In the genomic region with DNA sequence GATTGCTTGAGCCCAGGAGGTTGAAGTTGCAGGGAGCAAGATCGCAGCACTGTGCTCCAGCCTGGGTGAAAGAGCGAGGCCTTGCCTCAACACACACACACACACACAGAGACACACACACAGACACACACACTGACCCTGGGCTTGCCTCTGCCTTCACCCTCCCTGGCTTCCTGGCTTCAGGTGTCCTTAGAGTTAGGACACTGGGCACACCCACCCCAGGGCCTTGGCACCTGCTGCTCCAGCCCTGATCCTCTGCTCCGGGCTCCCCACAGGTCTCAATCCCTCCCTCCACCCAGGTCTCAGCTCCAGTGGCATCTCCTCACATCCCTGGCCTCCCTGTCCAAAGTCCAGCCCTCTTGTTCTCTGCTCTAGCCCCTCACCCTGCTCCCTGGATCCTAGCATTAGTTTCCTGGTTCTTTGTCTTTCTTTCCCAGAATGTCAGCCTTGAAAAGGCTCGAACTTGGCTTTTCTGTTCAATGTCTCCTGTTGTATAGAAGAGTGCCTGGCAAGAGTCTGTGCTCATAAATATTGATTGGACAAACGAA, we compare ENCODE assay signal across 19 cellular contexts.
A peak's percentile ranks its signal among the peaks of the same experiment; 100 is the strongest.
DNase-seq lines count a peak whose midpoint lies in the region; ATAC-seq and TF ChIP-seq lines count a peak whose summit lies in the region.
"Had no signal": no experiment of that assay in that cellular context is flagged by ENCODE, and none has a peak within 500 bp of the region (broad histone marks: within the 10 kb centered on the region; RNA-seq: fewer than 3 reads in every experiment).

No MANE protein-coding gene starts in this region.

- no peak overlapping the region for H2BK120ac ChIP-seq in trophoblast cell (ENCODE audit: insufficient read depth, low read length, poor library complexity)

- TF ChIP-seq CTCF in brain (conservative IDR thresholded peaks at IDR 0.05) (no peak), tibial nerve (IDR thresholded peaks at IDR 0.05) (no peak)

- no peak overlapping the region for H3K23ac ChIP-seq in trophoblast cell (ENCODE audit: low read length)

- peaks cover 10 to 13% of the 10 kb centered on the region in 2 experiments for H3K4me1 ChIP-seq in trophoblast cell (ENCODE audit: control insufficient read depth in 1 of 2, insufficient read depth in 2 of 2, low read length in 2 of 2)
- H3K4me1 ChIP-seq in tibial nerve = peaks cover 0 to 47% (median 12%) of the 10 kb centered on the region in 4 donors

- no peak overlapping the region for H3K27ac ChIP-seq in trophoblast cell (ENCODE audit: low read depth, low read length)
- no peak overlapping the region for H3K27ac ChIP-seq in tibial nerve
- H3K27ac ChIP-seq: left lung had no signal

- H3K27me3 ChIP-seq in H7 (ENCODE audit: control insufficient read depth, insufficient read depth, low read length) (no peaks in the 10 kb centered on the region), trophoblast cell (ENCODE audit: insufficient read depth, low read length) (no peaks in the 10 kb centered on the region), tibial nerve (no peaks in the 10 kb centered on the region)
- H3K27me3 ChIP-seq: esophagus squamous epithelium, left lung, vagina had no signal

- no peak overlapping the region for H4K8ac ChIP-seq in trophoblast cell (ENCODE audit: low read depth, low read length)

- ATAC-seq in left colon (peak; percentile 14), HG03159 (IDR thresholded peaks at IDR 0.05; ENCODE audit: unreplicated experiment) (no peak)
- ATAC-seq: stimulated activated naive CD8-positive, alpha-beta T cell treated with anti-CD3 and anti-CD28 coated beads, Interleukin-15, Interleukin-2, amounts not matched to agents 100 U/mL and 50 U/mL, for 24 hours had no signal

- TF ChIP-seq POLR2A in tibial nerve (IDR thresholded peaks at IDR 0.05) = no peak

- no peaks in the 10 kb centered on the region for H3K27me3 Mint-ChIP-seq in brain
- H3K27me3 Mint-ChIP-seq: activated T-cell treated with anti-CD3 and anti-CD28 coated beads, Interleukin-2, amount 50 U/mL, for 24 hours had no signal

- H2AK5ac ChIP-seq in trophoblast cell (ENCODE audit: low read length) = peak overlapping the region; percentile 49

- H3K4me3 ChIP-seq in H7 (ENCODE audit: insufficient read depth, low read depth, low read length) (no peak overlapping the region), trophoblast cell (ENCODE audit: low read depth, low read length) (no peak overlapping the region), tibial nerve (no peak overlapping the region)
- H3K4me3 ChIP-seq: esophagus squamous epithelium, left lung, vagina had no signal

- DNase-seq in H7 (peak; percentile 22), left colon (no peak), trophoblast cell (no peak), T-helper 9 cell (no peak), T-helper 1 cell (no peak), tibial nerve (ENCODE audit: low spot score in 2 of 2) (no peak)
- DNase-seq: activated CD4-positive, alpha-beta T cell treated with anti-CD3 and anti-CD28 coated beads, Interleukin-2, amount 10 ng/mL, durations not matched to agents 24 days and 14 days; activated T-cell treated with anti-CD3 and anti-CD28 coated beads, Interleukin-2, amount 50 U/mL, for 24 hours; esophagus squamous epithelium; hippocampal formation; KBM-7; NCI-H1092 treated with DMSO at 0.1 percent for 48 hours; NCI-H2171; stimulated activated naive CD8-positive, alpha-beta T cell treated with anti-CD3 and anti-CD28 coated beads, Interleukin-15, Interleukin-2, amounts not matched to agents 100 U/mL and 50 U/mL, for 24 hours had no signal

- peaks cover 88% of the 10 kb centered on the region for H3K4me1 Mint-ChIP-seq in brain

- H3K36me3 ChIP-seq in H7 (replicated peaks; ENCODE audit: control insufficient read depth, insufficient read depth, low read length) = no peaks in the 10 kb centered on the region
- no peaks in the 10 kb centered on the region for H3K36me3 ChIP-seq in trophoblast cell (ENCODE audit: control insufficient read depth in 1 of 2, insufficient read depth in 2 of 2, low read length in 2 of 2)
- no peaks in the 10 kb centered on the region for H3K36me3 ChIP-seq in tibial nerve
- H3K36me3 ChIP-seq: esophagus squamous epithelium, left lung, vagina had no signal

- peaks cover 11% of the 10 kb centered on the region for H3K79me1 ChIP-seq in trophoblast cell (ENCODE audit: low read length)

- H2BK12ac ChIP-seq in trophoblast cell (ENCODE audit: low read length) = peak overlapping the region; percentile 52

- peak overlapping the region; percentile 63 to 97 (median 94) for H3K27ac Mint-ChIP-seq in brain
- H3K27ac Mint-ChIP-seq: activated CD4-positive, alpha-beta T cell treated with anti-CD3 and anti-CD28 coated beads, Interleukin-2, amount 10 ng/mL, durations not matched to agents 24 days and 14 days; activated T-cell treated with anti-CD3 and anti-CD28 coated beads, Interleukin-2, amount 50 U/mL, for 24 hours; dendritic cell treated with granulocyte-macrophage colony-stimulating factor and Interleukin-4, amounts not matched to agents 40 ng/mL and 50 ng/mL, for 4 days had no signal

- H3K79me2 ChIP-seq in trophoblast cell (ENCODE audit: control insufficient read depth, insufficient read depth, low read length, poor library complexity) = peaks cover 2% of the 10 kb centered on the region

- no peak overlapping the region for H4K12ac ChIP-seq in trophoblast cell (ENCODE audit: low read depth, low read length)

- H3K36me3 Mint-ChIP-seq in brain = peaks cover 6% of the 10 kb centered on the region

- no peak overlapping the region for H3K9ac ChIP-seq in trophoblast cell (ENCODE audit: low read length)

- no peak overlapping the region for H3K4me2 ChIP-seq in trophoblast cell (ENCODE audit: low read length)

- peak overlapping the region in 3 of 5 experiments; percentile 4 to 36 (median 15) for H3K4me3 Mint-ChIP-seq in brain
- H3K4me3 Mint-ChIP-seq: activated CD4-positive, alpha-beta T cell treated with anti-CD3 and anti-CD28 coated beads, Interleukin-2, amount 10 ng/mL, durations not matched to agents 24 days and 14 days; activated T-cell treated with anti-CD3 and anti-CD28 coated beads, Interleukin-2, amount 50 U/mL, for 24 hours; dendritic cell treated with granulocyte-macrophage colony-stimulating factor and Interleukin-4, amounts not matched to agents 40 ng/mL and 50 ng/mL, for 4 days had no signal

- peak overlapping the region; percentile 14 for H3K18ac ChIP-seq in trophoblast cell (ENCODE audit: low read length)

- H2AFZ ChIP-seq in trophoblast cell (ENCODE audit: insufficient read depth, low read length, poor library complexity) = no peak overlapping the region

- intact Hi-C loops in left colon (cut with DNase I, micrococcal nuclease) = no loop called here

- WGBS in trophoblast cell (ENCODE audit: extremely low coverage, insufficient coverage, insufficient read length) = no CpG with 5 or more reads among the region's 5 CpGs
- WGBS in tibial nerve, 2 donors = 69 to 70% methylated on average over 5 of the region's 5 CpGs

- H3K9me3 ChIP-seq in trophoblast cell (ENCODE audit: insufficient read depth, low read depth, low read length) = peaks cover 9% of the 10 kb centered on the region
- H3K9me3 ChIP-seq in tibial nerve = no peaks in the 10 kb centered on the region
- H3K9me3 ChIP-seq: esophagus squamous epithelium, left lung, vagina had no signal

- no peak overlapping the region for H3K4ac ChIP-seq in trophoblast cell (ENCODE audit: low read depth, low read length)

- no peak overlapping the region for H3K14ac ChIP-seq in trophoblast cell (ENCODE audit: low read length)

- H4K91ac ChIP-seq in trophoblast cell (ENCODE audit: low read depth, low read length) = no peak overlapping the region

- no peak overlapping the region for H2BK5ac ChIP-seq in trophoblast cell (ENCODE audit: low read depth, low read length, poor library complexity)

- peaks cover 3 to 17% (median 8%) of the 10 kb centered on the region in 5 experiments for H3K9me3 Mint-ChIP-seq in brain

- TF ChIP-seq EP300 in tibial nerve (IDR thresholded peaks at IDR 0.05) = no peak
